8 cellular contexts compared by ENCODE assay signal in genomic region chr6:1554881-1555569, GRCh38. TPM values are rescaled to one million over a fixed set of nuclear protein-coding genes. Genes with fewer than 3 reads are reported as not detected.
A peak's percentile ranks its signal among the peaks of the same experiment; 100 is the strongest.
DNase-seq lines count a peak whose midpoint lies in the region; ATAC-seq and TF ChIP-seq lines count a peak whose summit lies in the region.

No MANE protein-coding gene starts in this region.

- H3K27ac ChIP-seq in esophagus muscularis mucosa (replicated peaks in 1 of 4) (peak overlapping the region; percentile 53 to 74 (median 70)), muscle layer of colon (ENCODE audit: low read depth, low read length) (peak overlapping the region; percentile 81)

- DNase-seq in NCI-H82 (lab: John Stamatoyannopoulos, UW) = peak; percentile 68
- peak; percentile 54 for DNase-seq in activated T-cell treated with anti-CD3 and anti-CD28 coated beads, Interleukin-2, amount 50 U/mL, for 4 hours
- DNase-seq in esophagus muscularis mucosa (ENCODE audit: extremely low spot score) = no peak
- peak; percentile 70 to 79 for DNase-seq in stimulated activated effector memory CD8-positive, alpha-beta T cell treated with anti-CD3 and anti-CD28 coated beads, Interleukin-12 subunit alpha, Interleukin-12 subunit beta, amount 100 ng/mL, for 72 hours (ENCODE audit: low spot score in 2 of 2)
- DNase-seq in NCI-H187 (lab: John Stamatoyannopoulos, UW) = no peak

- WGBS in esophagus muscularis mucosa = 4% methylated on average over 18 of the region's 42 CpGs

- ATAC-seq in activated T-cell treated with anti-CD3 and anti-CD28 coated beads, Interleukin-2, amount 50 U/mL, for 4 hours = peak; percentile 94 to 95
- peak; percentile 91 for ATAC-seq in stimulated activated effector memory CD8-positive, alpha-beta T cell treated with anti-CD3 and anti-CD28 coated beads, Interleukin-12 subunit alpha, Interleukin-12 subunit beta, amount 100 ng/mL, for 72 hours
- no peak for ATAC-seq in GM21526 (IDR thresholded peaks at IDR 0.05; ENCODE audit: low FRiP score, unreplicated experiment)

- intact Hi-C loops in esophagus muscularis mucosa (cut with DNase I) = no loop called here

- no peaks in the 10 kb centered on the region for H3K9me3 Mint-ChIP-seq in activated T-cell treated with anti-CD3 and anti-CD28 coated beads, Interleukin-2, amount 50 U/mL, for 4 hours
- no peaks in the 10 kb centered on the region for H3K9me3 Mint-ChIP-seq in stimulated activated effector memory CD8-positive, alpha-beta T cell treated with anti-CD3 and anti-CD28 coated beads, Interleukin-12 subunit alpha, Interleukin-12 subunit beta, amount 100 ng/mL, for 72 hours

- peak overlapping the region; percentile 80 for H3K4me3 Mint-ChIP-seq in activated T-cell treated with anti-CD3 and anti-CD28 coated beads, Interleukin-2, amount 50 U/mL, for 4 hours
- peak overlapping the region; percentile 80 for H3K4me3 Mint-ChIP-seq in stimulated activated effector memory CD8-positive, alpha-beta T cell treated with anti-CD3 and anti-CD28 coated beads, Interleukin-12 subunit alpha, Interleukin-12 subunit beta, amount 100 ng/mL, for 72 hours

- H3K27me3 Mint-ChIP-seq in activated T-cell treated with anti-CD3 and anti-CD28 coated beads, Interleukin-2, amount 50 U/mL, for 4 hours (ENCODE audit: low read depth) = peaks cover 25% of the 10 kb centered on the region

- H3K36me3 ChIP-seq in esophagus muscularis mucosa = no peaks in the 10 kb centered on the region
- no peaks in the 10 kb centered on the region for H3K36me3 ChIP-seq in muscle layer of colon (ENCODE audit: insufficient read depth, low read length)

- H3K9me3 ChIP-seq in esophagus muscularis mucosa (no peaks in the 10 kb centered on the region), muscle layer of colon (ENCODE audit: low read length) (no peaks in the 10 kb centered on the region)

- H3K36me3 Mint-ChIP-seq in activated T-cell treated with anti-CD3 and anti-CD28 coated beads, Interleukin-2, amount 50 U/mL, for 4 hours (ENCODE audit: insufficient read depth) = no peaks in the 10 kb centered on the region
- H3K36me3 Mint-ChIP-seq in stimulated activated effector memory CD8-positive, alpha-beta T cell treated with anti-CD3 and anti-CD28 coated beads, Interleukin-12 subunit alpha, Interleukin-12 subunit beta, amount 100 ng/mL, for 72 hours = no peaks in the 10 kb centered on the region

- H3K9ac ChIP-seq in muscle layer of colon (ENCODE audit: low read length) = peak overlapping the region; percentile 6

- H3K27ac Mint-ChIP-seq in stimulated activated effector memory CD8-positive, alpha-beta T cell treated with anti-CD3 and anti-CD28 coated beads, Interleukin-12 subunit alpha, Interleukin-12 subunit beta, amount 100 ng/mL, for 72 hours = peak overlapping the region; percentile 89

- no peak for TF ChIP-seq POLR2A in esophagus muscularis mucosa (IDR thresholded peaks at IDR 0.05; ENCODE audit: low read depth)

- peaks cover 16% of the 10 kb centered on the region for H3K4me1 Mint-ChIP-seq in activated T-cell treated with anti-CD3 and anti-CD28 coated beads, Interleukin-2, amount 50 U/mL, for 4 hours (ENCODE audit: low read depth)
- H3K4me1 Mint-ChIP-seq in stimulated activated effector memory CD8-positive, alpha-beta T cell treated with anti-CD3 and anti-CD28 coated beads, Interleukin-12 subunit alpha, Interleukin-12 subunit beta, amount 100 ng/mL, for 72 hours = peaks cover 18% of the 10 kb centered on the region

- H3K4me1 ChIP-seq in esophagus muscularis mucosa (peaks cover 0 to 12% (median 8%) of the 10 kb centered on the region in 4 donors), muscle layer of colon (ENCODE audit: insufficient read depth, low read length) (no peaks in the 10 kb centered on the region)

- TF ChIP-seq CTCF in GM12873 (IDR thresholded peaks at IDR 0.05; ENCODE audit: insufficient read depth, low read depth, low read length, missing control alignments) (peak; percentile 67), esophagus muscularis mucosa (IDR thresholded peaks at IDR 0.05) (peak; percentile 79 to 88 (median 87))

- H3K4me3 ChIP-seq in esophagus muscularis mucosa (peak overlapping the region; percentile 56 to 80 (median 62)), muscle layer of colon (ENCODE audit: low read depth in 1 of 2, low read length in 2 of 2) (peak overlapping the region; percentile 55 to 69)

- H3K27me3 ChIP-seq in esophagus muscularis mucosa (no peaks in the 10 kb centered on the region), muscle layer of colon (ENCODE audit: control insufficient read depth in 1 of 2, insufficient read depth in 2 of 2, low read length in 2 of 2) (no peaks in the 10 kb centered on the region)

- no peak for TF ChIP-seq EP300 in esophagus muscularis mucosa (IDR thresholded peaks at IDR 0.05)

RNA-seq across cellular contexts. Expression of gene FOXC1, which starts 54.7 kb away (rescaled TPM):
- total RNA-seq in activated T-cell treated with anti-CD3 and anti-CD28 coated beads, Interleukin-2, amount 50 U/mL, for 4 hours = under 1 TPM; 0.05 to 0.08 (median 0.05) TPM
- 10 to 100 TPM in 3 of 4 donors, 1 to 10 TPM in 1; 8.7 to 19.7 (median 16.8) TPM for total RNA-seq in esophagus muscularis mucosa

Comparison
In these comparisons a context has a peak if more than half of its experiments do, and no peak if none do; other contexts are left out.
1. DNase-seq: peak in NCI-H82 (single experiment), activated T-cell treated with anti-CD3 and anti-CD28 coated beads, Interleukin-2, amount 50 U/mL, for 4 hours (single experiment) and stimulated activated effector memory CD8-positive, alpha-beta T cell treated with anti-CD3 and anti-CD28 coated beads, Interleukin-12 subunit alpha, Interleukin-12 subunit beta, amount 100 ng/mL, for 72 hours (2 of 2); none in esophagus muscularis mucosa (single experiment) and NCI-H187 (0 of 2).
2. RNA of gene FOXC1, which starts 54.7 kb away (total RNA-seq): 8.7 to 19.7 TPM in esophagus muscularis mucosa; 0.05 to 0.08 TPM in activated T-cell treated with anti-CD3 and anti-CD28 coated beads, Interleukin-2, amount 50 U/mL, for 4 hours; every median in the first group is over 4 times any median in the second.